ENCODE assay signal across 8 cellular contexts in genomic region chr5:65076251-65076869, GRCh38.
DNase-seq lines count a peak whose midpoint lies in the region; ATAC-seq and TF ChIP-seq lines count a peak whose summit lies in the region.

No MANE protein-coding gene starts in this region.

- 60 to 70% methylated on average over 2 to 3 of the region's 5 CpGs for WGBS in mesodermal cell (ENCODE audit: insufficient coverage in 2 of 2), 2 experiments
- WGBS in upper lobe of left lung, 2 donors = 54 to 58% methylated on average over 5 of the region's 5 CpGs

- no TSS peak for BruUV-seq in Caco-2 (replicated peaks; lab: Mats Ljungman, UMichigan)

- no peak overlapping the region for H3K27ac Mint-ChIP-seq in Caco-2 (ENCODE audit: unreplicated experiment)

- H3K4me3 ChIP-seq in Caco-2 (ENCODE audit: low read depth, low read length) (no peak overlapping the region), cardiac fibroblast (replicated peaks in 1 of 2; ENCODE audit: low read depth in 2 of 2, low read length in 2 of 2) (no peak overlapping the region), mesodermal cell (ENCODE audit: extremely low read depth, insufficient read depth, low read length, poor library complexity, severe bottlenecking) (no peak overlapping the region), upper lobe of left lung (no peak overlapping the region)

- H3K36me3 ChIP-seq in Caco-2 (ENCODE audit: control insufficient read depth, insufficient read depth, low read length) = no peaks in the 10 kb centered on the region
- H3K36me3 ChIP-seq in mesodermal cell (ENCODE audit: control insufficient read depth, insufficient read depth, low read length) = no peaks in the 10 kb centered on the region
- no peaks in the 10 kb centered on the region for H3K36me3 ChIP-seq in upper lobe of left lung

- no peaks in the 10 kb centered on the region for H3K9me3 Mint-ChIP-seq in Caco-2 (ENCODE audit: unreplicated experiment)

- TF ChIP-seq CTCF in Caco-2 (IDR thresholded peaks at IDR 0.05; ENCODE audit: insufficient read depth in 1 of 2, low read depth in 1 of 2, low read length in 1 of 2, severe bottlenecking in 1 of 2, unreplicated experiment in 1 of 2) (peak; percentile 8 to 15), cardiac fibroblast (IDR thresholded peaks at IDR 0.05; ENCODE audit: low read depth, low read length) (peak; percentile 37), upper lobe of left lung (IDR thresholded peaks at IDR 0.05) (peak in 2 of 6 experiments; percentile 13 to 22)

- H3K4me3 Mint-ChIP-seq in Caco-2 (ENCODE audit: unreplicated experiment) = no peak overlapping the region

- H3K27me3 Mint-ChIP-seq in Caco-2 (ENCODE audit: insufficient read depth, unreplicated experiment) = no peaks in the 10 kb centered on the region

- H3K4me1 Mint-ChIP-seq in Caco-2 (ENCODE audit: low read depth, unreplicated experiment) = no peaks in the 10 kb centered on the region

- no peak for TF ChIP-seq POLR2A in upper lobe of left lung (IDR thresholded peaks at IDR 0.05)

- TF ChIP-seq EP300 in upper lobe of left lung (IDR thresholded peaks at IDR 0.05) = no peak

- CTCF ChIA-PET in Caco-2 (lab: Charles Lee) = interaction anchor here (0.9 kb wide), 1 partner anchor 265 kb away, joined by 3 read pairs; no protein-coding TSS in a partner anchor

- DNase-seq in Caco-2 (peak; percentile 56 to 61), T-helper 2 cell (peak in 3 of 5 experiments; percentile 22 to 73 (median 28)), cardiac fibroblast (ENCODE audit: low read depth in 2 of 2) (peak; percentile 82 to 97), upper lobe of left lung (peak in 1 of 2 donors; percentile 42), GOT3 (lab: John Stamatoyannopoulos, UW) (no peak)

- intact Hi-C loops in Caco-2 (cut with micrococcal nuclease; ENCODE audit: unreplicated experiment) = loop anchor here (1.0 to 10.0 kb wide), 2 partner anchors 22 to 408 kb away; partner anchors contain the start of gene ADAMTS6

- H3K36me3 Mint-ChIP-seq in Caco-2 (ENCODE audit: insufficient read depth, unreplicated experiment) = no peaks in the 10 kb centered on the region

- peak overlapping the region; percentile 93 for H3K27ac ChIP-seq in mesodermal cell (ENCODE audit: low read depth, low read length, severe bottlenecking)
- H3K27ac ChIP-seq in upper lobe of left lung = peak overlapping the region in 2 of 4 donors; percentile 35 to 48

- no peaks in the 10 kb centered on the region for H3K9me3 ChIP-seq in Caco-2
- H3K9me3 ChIP-seq in mesodermal cell (ENCODE audit: control insufficient read depth, low read length) = no peaks in the 10 kb centered on the region
- H3K9me3 ChIP-seq in upper lobe of left lung = no peaks in the 10 kb centered on the region

- ATAC-seq in GM19452 (IDR thresholded peaks at IDR 0.05; ENCODE audit: unreplicated experiment) (peak; percentile 71), HG03571 (IDR thresholded peaks at IDR 0.05; ENCODE audit: unreplicated experiment) (peak; percentile 84), upper lobe of left lung (ENCODE audit: low FRiP score in 2 of 2) (peak; percentile 79 to 90)

- H3K4me1 ChIP-seq in Caco-2 = peaks cover 7% of the 10 kb centered on the region; the same call in 1 of the 2 replicates
- peaks cover 51% of the 10 kb centered on the region for H3K4me1 ChIP-seq in mesodermal cell (ENCODE audit: control insufficient read depth, insufficient read depth, low read length, poor library complexity, severe bottlenecking)
- H3K4me1 ChIP-seq in upper lobe of left lung = peaks cover 0 to 7% (median 3%) of the 10 kb centered on the region in 4 donors

- H3K27me3 ChIP-seq in Caco-2 (replicated peaks; ENCODE audit: control insufficient read depth, insufficient read depth, low read length) (peaks cover 1% of the 10 kb centered on the region; the same call in 1 of the 2 replicates), upper lobe of left lung (no peaks in the 10 kb centered on the region)

- POLR2A ChIA-PET in Caco-2 (lab: Charles Lee) = no interaction called here
